Comparison of ENCODE assay signal across 14 cellular contexts in genomic region chr7:98761225-98761624, GRCh38.
DNase-seq lines count a peak whose midpoint lies in the region; ATAC-seq and TF ChIP-seq lines count a peak whose summit lies in the region.
"Had no signal": no experiment of that assay in that cellular context is flagged by ENCODE, and none has a peak within 500 bp of the region (broad histone marks: within the 10 kb centered on the region; RNA-seq: fewer than 3 reads in every experiment).

No MANE protein-coding gene starts in this region.

- H3K36me3 ChIP-seq in SJSA1 (no peaks in the 10 kb centered on the region), thyroid gland (no peaks in the 10 kb centered on the region), Peyer's patch (no peaks in the 10 kb centered on the region)
- H3K36me3 ChIP-seq: BLaER1 had no signal

- H3K27ac ChIP-seq in SJSA1: peak overlapping the region; percentile 77
- no peak overlapping the region for H3K27ac ChIP-seq in thyroid gland
- no peak overlapping the region for H3K27ac ChIP-seq in Peyer's patch
- H3K27ac ChIP-seq: GM23248 had no signal

- 93% methylated on average over 1 of the region's 1 CpG; no CpG with 5 or more reads in 1 of the 2 donors for WGBS in thyroid gland, 2 donors

- DNase-seq in AG08395 (ENCODE audit: low spot score) (peak; percentile 39), SJSA1 (ENCODE audit: low read depth in 1 of 2, low spot score in 2 of 2) (peak in 1 of 2 experiments; percentile 55), myocyte (ENCODE audit: low read depth) (peak; percentile 30), thyroid gland (no peak), Peyer's patch (no peak), NCI-H2107 treated with DMSO at 0.1 percent for 48 hours (lab: John Stamatoyannopoulos, UW; ENCODE audit: unreplicated experiment) (no peak)
- DNase-seq: AML-193; CD8-positive, alpha-beta memory T cell; DMS 273 treated with DMSO at 0.1 percent for 48 hours; GM23248 had no signal

- TF ChIP-seq CTCF in thyroid gland (IDR thresholded peaks at IDR 0.05) (no peak), Peyer's patch (IDR thresholded peaks at IDR 0.05) (no peak)

- no peak for ATAC-seq in HG03571 (IDR thresholded peaks at IDR 0.05; ENCODE audit: unreplicated experiment)
- ATAC-seq: GM12878, HCT116 had no signal

- H3K4me3 ChIP-seq in SJSA1 (no peak overlapping the region), thyroid gland (replicated peaks in 1 of 3) (no peak overlapping the region), Peyer's patch (no peak overlapping the region)
- H3K4me3 ChIP-seq: BLaER1, GM12878, GM23248 had no signal

- no peaks in the 10 kb centered on the region for H3K9me3 ChIP-seq in SJSA1 (replicated peaks)
- H3K9me3 ChIP-seq in thyroid gland: no peaks in the 10 kb centered on the region
- H3K9me3 ChIP-seq in Peyer's patch: no peaks in the 10 kb centered on the region

- TF ChIP-seq POLR2A in thyroid gland (IDR thresholded peaks at IDR 0.05) (no peak), Peyer's patch (IDR thresholded peaks at IDR 0.05) (no peak)

- intact Hi-C loops in thyroid gland (cut with DNase I): no loop called here

- H3K27me3 ChIP-seq in SJSA1 (replicated peaks) (no peaks in the 10 kb centered on the region), thyroid gland (no peaks in the 10 kb centered on the region), Peyer's patch (no peaks in the 10 kb centered on the region)
- H3K27me3 ChIP-seq: BLaER1 had no signal

- peaks cover 22% of the 10 kb centered on the region for H3K4me1 ChIP-seq in SJSA1 (replicated peaks)
- no peaks in the 10 kb centered on the region for H3K4me1 ChIP-seq in thyroid gland
- no peaks in the 10 kb centered on the region for H3K4me1 ChIP-seq in Peyer's patch

Comparison
In these comparisons a context has a peak if more than half of its experiments do, and no peak if none do; other contexts are left out.
1. DNase-seq: peak in AG08395 (single experiment) and myocyte (single experiment); none in thyroid gland (0 of 2), Peyer's patch (0 of 3) and NCI-H2107 treated with DMSO at 0.1 percent for 48 hours (single experiment).